In the genomic region with DNA sequence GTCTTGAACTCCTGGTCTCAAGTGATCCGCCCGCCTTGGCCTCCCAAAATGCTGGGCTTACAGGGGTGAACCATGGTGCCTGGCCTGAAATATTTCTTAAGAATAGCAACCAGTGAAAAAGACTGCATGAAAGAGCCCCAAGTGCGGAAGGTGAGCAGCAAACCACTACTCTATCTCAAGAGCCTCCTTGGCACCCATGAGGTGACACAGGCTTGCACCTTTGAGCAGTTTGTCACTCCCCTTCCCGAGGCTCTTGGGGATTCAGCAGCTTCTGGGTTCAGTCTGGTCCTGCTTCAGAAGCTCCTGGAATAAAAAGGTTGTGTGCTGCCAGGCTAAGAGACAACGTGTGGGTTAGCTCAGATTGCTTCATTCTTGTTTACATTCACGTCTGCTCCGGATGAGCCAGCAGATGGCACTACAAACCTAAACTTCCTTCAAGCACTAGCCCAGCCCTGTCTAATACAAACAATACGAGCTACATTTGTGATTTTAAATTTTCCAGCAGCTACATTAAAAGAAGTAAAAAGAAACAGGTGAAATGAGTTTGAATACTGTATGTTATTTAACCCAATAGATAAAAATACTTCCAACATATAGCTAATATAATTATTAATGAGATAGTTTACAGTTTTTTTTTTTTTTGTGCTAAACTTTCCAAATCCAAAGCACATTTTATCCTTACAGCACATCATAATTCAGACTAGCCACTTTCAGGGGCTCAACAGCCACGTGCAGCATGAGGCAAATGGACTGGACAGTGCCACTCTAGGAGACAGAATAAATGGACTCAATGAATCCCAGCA, we compare ENCODE assay signal across 8 cellular contexts. TPM values are rescaled to one million over a fixed set of nuclear protein-coding genes. Genes with fewer than 3 reads are reported as not detected.
DNase-seq lines count a peak whose midpoint lies in the region; ATAC-seq and FAIRE-seq lines count a peak whose summit lies in the region.

No MANE protein-coding gene starts in this region.

- peak overlapping the region; percentile 66 for H3K27ac ChIP-seq in layer of hippocampus (ENCODE audit: low read depth, low read length)

- peak; percentile 91 for FAIRE-seq in GM18507 (lab: Jason Lieb, UNC)

- DNase-seq in A172 (ENCODE audit: low spot score), result peak; percentile 76
- DNase-seq in GM18507 (ENCODE audit: extremely low spot score, insufficient read length, low read depth), result peak; percentile 59
- peak; percentile 68 to 76 for DNase-seq in NCI-H446 (lab: John Stamatoyannopoulos, UW)
- DNase-seq in activated CD4-positive, CD25-positive, alpha-beta regulatory T cell treated with anti-CD3 and anti-CD28 coated beads, Interleukin-2, amount 50 U/mL, for 72 hours, result peak; percentile 45
- peak; percentile 95 for DNase-seq in cerebellar cortex (ENCODE audit: low spot score)
- DNase-seq in stimulated activated CD4-positive, alpha-beta T cell treated with anti-CD3 and anti-CD28 coated beads, Interleukin-4, amount 100 ng/mL, for 48 hours (ENCODE audit: low read depth in 2 of 2), result peak; percentile 30 to 44

- ATAC-seq in HG03139 (IDR thresholded peaks at IDR 0.05; ENCODE audit: unreplicated experiment), result peak; percentile 80

- H3K27me3 ChIP-seq in layer of hippocampus (ENCODE audit: control insufficient read depth, insufficient read depth, low read length), result no peaks in the 10 kb centered on the region

RNA-seq across cellular contexts. Expression of gene GJA10, which starts 46.2 kb away (rescaled TPM):
- total RNA-seq in A172 (2014; rRNA removed; shearing (Covaris generic)), result not detected in 2 replicates

Comparison
In these comparisons a context has a peak if more than half of its experiments do, and no peak if none do; other contexts are left out.
1. Peak in every context shown above with its lines: DNase-seq, ATAC-seq and H3K27ac ChIP-seq.
2. DNase-seq: peak in every context shown above with its lines; median percentile 95 in cerebellar cortex; 76 in A172; 72 in NCI-H446; 59 in GM18507; 45 in activated CD4-positive, CD25-positive, alpha-beta regulatory T cell treated with anti-CD3 and anti-CD28 coated beads, Interleukin-2, amount 50 U/mL, for 72 hours; 37 in stimulated activated CD4-positive, alpha-beta T cell treated with anti-CD3 and anti-CD28 coated beads, Interleukin-4, amount 100 ng/mL, for 48 hours.